1 cellular context compared by ENCODE assay signal in the genomic region with DNA sequence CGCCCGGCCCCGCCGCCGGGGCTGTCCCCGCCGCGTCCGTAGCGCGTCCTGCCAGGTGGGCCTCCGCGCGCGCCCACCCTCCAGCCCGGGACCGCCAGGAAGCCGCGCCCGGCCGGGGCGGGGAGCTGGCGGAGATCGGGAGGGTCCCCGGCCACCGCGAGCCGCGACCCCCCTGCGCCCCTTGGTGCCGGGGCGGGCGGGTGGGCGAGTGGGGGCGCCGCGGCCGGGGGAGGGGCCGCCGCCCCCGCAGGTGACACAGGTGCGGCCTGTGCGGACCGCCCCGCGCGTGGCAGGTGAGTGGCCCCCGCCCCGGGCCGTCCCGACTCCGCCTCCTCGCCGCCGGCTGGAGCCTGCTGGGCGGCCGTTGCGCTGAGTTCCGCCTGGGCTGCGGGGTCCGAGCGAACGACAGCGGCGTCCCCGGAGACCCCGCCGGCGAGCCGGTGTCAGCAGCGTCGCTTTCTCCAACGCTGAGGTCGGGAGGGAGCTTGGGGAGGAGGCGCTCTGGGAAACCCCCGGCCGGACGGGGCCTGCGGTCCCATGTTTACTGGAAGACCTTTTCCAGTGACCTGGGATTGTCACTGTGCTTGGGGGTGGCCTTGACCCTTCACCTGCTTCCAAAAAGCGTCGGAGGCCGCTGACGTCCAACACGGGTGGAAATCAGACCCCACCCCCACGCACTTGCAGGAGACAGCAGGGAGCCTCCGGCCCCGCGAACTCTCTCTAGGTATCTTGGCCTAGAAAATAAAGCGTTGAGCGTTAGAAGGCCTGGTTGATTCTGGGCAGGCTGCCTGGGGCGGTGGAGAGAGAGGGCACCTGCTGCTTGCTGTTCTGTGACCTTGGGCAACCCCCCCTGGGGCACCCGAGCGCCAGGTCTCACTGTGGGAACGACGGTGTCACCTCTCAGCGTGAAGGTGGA.
TF ChIP-seq lines count a peak whose summit lies in the region.

No MANE protein-coding gene starts in this region.

TF ChIP-seq in HepG2, 621 proteins besides CTCF, POLR2A, EP300 and RAD21 (continued from another document and continues in another):
- peak; percentile 63 for TF ChIP-seq SALL1 (CRISPR knock-in tag; IDR thresholded peaks at IDR 0.05)
- TF ChIP-seq HOXA9 (CRISPR knock-in tag; IDR thresholded peaks at IDR 0.05; ENCODE audit: borderline replicate concordance): no peak; the same call in 1 of the 2 replicates
- no peak for TF ChIP-seq MXI1 (IDR thresholded peaks at IDR 0.05; ENCODE audit: borderline replicate concordance, low read depth, low read length)
- TF ChIP-seq CC2D1A (CRISPR knock-in tag; IDR thresholded peaks at IDR 0.05): no peak
- TF ChIP-seq ZZZ3 (CRISPR knock-in tag; IDR thresholded peaks at IDR 0.05; ENCODE audit: borderline replicate concordance): no peak
- TF ChIP-seq SRSF1 (optimal IDR thresholded peaks at IDR 0.05; ENCODE audit: low read depth, low read length): no peak
- no peak for TF ChIP-seq TGIF2 (CRISPR knock-in tag; IDR thresholded peaks at IDR 0.05)
- TF ChIP-seq NFIC (IDR thresholded peaks at IDR 0.05; ENCODE audit: low read length): no peak
- no peak for TF ChIP-seq RFX1 (IDR thresholded peaks at IDR 0.05)
- no peak for TF ChIP-seq ZNF264 (CRISPR knock-in tag; IDR thresholded peaks at IDR 0.05)
- peak; percentile 68 for TF ChIP-seq SAP130 (CRISPR knock-in tag; IDR thresholded peaks at IDR 0.05; ENCODE audit: low read depth)
- TF ChIP-seq ZNF253 (CRISPR knock-in tag; IDR thresholded peaks at IDR 0.05; ENCODE audit: borderline replicate concordance): peak; percentile 40; the same call in 1 of the 2 replicates
- no peak for TF ChIP-seq ZNF83 (CRISPR knock-in tag; IDR thresholded peaks at IDR 0.05; ENCODE audit: borderline replicate concordance)
- TF ChIP-seq, protein P1, sequence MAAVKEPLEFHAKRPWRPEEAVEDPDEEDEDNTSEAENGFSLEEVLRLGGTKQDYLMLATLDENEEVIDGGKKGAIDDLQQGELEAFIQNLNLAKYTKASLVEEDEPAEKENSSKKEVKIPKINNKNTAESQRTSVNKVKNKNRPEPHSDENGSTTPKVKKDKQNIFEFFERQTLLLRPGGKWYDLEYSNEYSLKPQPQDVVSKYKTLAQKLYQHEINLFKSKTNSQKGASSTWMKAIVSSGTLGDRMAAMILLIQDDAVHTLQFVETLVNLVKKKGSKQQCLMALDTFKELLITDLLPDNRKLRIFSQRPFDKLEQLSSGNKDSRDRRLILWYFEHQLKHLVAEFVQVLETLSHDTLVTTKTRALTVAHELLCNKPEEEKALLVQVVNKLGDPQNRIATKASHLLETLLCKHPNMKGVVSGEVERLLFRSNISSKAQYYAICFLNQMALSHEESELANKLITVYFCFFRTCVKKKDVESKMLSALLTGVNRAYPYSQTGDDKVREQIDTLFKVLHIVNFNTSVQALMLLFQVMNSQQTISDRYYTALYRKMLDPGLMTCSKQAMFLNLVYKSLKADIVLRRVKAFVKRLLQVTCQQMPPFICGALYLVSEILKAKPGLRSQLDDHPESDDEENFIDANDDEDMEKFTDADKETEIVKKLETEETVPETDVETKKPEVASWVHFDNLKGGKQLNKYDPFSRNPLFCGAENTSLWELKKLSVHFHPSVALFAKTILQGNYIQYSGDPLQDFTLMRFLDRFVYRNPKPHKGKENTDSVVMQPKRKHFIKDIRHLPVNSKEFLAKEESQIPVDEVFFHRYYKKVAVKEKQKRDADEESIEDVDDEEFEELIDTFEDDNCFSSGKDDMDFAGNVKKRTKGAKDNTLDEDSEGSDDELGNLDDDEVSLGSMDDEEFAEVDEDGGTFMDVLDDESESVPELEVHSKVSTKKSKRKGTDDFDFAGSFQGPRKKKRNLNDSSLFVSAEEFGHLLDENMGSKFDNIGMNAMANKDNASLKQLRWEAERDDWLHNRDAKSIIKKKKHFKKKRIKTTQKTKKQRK (IDR thresholded peaks at IDR 0.05; ENCODE audit: low read length): no peak
- TF ChIP-seq HNRNPL (IDR thresholded peaks at IDR 0.05; ENCODE audit: low read depth, low read length): 0 out of 2 replicates have a peak, but pooled peaks have one; percentile 50
- TF ChIP-seq, protein P2, sequence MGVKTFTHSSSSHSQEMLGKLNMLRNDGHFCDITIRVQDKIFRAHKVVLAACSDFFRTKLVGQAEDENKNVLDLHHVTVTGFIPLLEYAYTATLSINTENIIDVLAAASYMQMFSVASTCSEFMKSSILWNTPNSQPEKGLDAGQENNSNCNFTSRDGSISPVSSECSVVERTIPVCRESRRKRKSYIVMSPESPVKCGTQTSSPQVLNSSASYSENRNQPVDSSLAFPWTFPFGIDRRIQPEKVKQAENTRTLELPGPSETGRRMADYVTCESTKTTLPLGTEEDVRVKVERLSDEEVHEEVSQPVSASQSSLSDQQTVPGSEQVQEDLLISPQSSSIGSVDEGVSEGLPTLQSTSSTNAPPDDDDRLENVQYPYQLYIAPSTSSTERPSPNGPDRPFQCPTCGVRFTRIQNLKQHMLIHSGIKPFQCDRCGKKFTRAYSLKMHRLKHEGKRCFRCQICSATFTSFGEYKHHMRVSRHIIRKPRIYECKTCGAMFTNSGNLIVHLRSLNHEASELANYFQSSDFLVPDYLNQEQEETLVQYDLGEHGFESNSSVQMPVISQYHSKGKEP (CRISPR knock-in tag; IDR thresholded peaks at IDR 0.05): no peak
- no peak for TF ChIP-seq WIZ (CRISPR knock-in tag; IDR thresholded peaks at IDR 0.05)
- TF ChIP-seq ZNF335 (CRISPR knock-in tag; IDR thresholded peaks at IDR 0.05): 0 out of 2 replicates have a peak, but pooled peaks have one; percentile 61
- TF ChIP-seq ZMYM2 (CRISPR knock-in tag; IDR thresholded peaks at IDR 0.05): no peak
- no peak for TF ChIP-seq ZNF816 (CRISPR knock-in tag; IDR thresholded peaks at IDR 0.05; ENCODE audit: borderline replicate concordance)
- TF ChIP-seq RELA (CRISPR knock-in tag; IDR thresholded peaks at IDR 0.05): peak; percentile 97
- TF ChIP-seq ZSCAN12 (CRISPR knock-in tag; IDR thresholded peaks at IDR 0.05): peak; percentile 43; the same call in 1 of the 2 replicates
- TF ChIP-seq, protein P3, sequence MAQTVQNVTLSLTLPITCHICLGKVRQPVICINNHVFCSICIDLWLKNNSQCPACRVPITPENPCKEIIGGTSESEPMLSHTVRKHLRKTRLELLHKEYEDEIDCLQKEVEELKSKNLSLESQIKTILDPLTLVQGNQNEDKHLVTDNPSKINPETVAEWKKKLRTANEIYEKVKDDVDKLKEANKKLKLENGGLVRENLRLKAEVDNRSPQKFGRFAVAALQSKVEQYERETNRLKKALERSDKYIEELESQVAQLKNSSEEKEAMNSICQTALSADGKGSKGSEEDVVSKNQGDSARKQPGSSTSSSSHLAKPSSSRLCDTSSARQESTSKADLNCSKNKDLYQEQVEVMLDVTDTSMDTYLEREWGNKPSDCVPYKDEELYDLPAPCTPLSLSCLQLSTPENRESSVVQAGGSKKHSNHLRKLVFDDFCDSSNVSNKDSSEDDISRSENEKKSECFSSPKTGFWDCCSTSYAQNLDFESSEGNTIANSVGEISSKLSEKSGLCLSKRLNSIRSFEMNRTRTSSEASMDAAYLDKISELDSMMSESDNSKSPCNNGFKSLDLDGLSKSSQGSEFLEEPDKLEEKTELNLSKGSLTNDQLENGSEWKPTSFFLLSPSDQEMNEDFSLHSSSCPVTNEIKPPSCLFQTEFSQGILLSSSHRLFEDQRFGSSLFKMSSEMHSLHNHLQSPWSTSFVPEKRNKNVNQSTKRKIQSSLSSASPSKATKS (CRISPR knock-in tag; IDR thresholded peaks at IDR 0.05): no peak
- peak; percentile 36; the same call in 1 of the 2 replicates for TF ChIP-seq ZNF430 (CRISPR knock-in tag; IDR thresholded peaks at IDR 0.05)
- TF ChIP-seq, protein P4, sequence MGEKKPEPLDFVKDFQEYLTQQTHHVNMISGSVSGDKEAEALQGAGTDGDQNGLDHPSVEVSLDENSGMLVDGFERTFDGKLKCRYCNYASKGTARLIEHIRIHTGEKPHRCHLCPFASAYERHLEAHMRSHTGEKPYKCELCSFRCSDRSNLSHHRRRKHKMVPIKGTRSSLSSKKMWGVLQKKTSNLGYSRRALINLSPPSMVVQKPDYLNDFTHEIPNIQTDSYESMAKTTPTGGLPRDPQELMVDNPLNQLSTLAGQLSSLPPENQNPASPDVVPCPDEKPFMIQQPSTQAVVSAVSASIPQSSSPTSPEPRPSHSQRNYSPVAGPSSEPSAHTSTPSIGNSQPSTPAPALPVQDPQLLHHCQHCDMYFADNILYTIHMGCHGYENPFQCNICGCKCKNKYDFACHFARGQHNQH (CRISPR knock-in tag; IDR thresholded peaks at IDR 0.05): peak; percentile 62; the same call in 1 of the 2 replicates
- TF ChIP-seq, protein P5, sequence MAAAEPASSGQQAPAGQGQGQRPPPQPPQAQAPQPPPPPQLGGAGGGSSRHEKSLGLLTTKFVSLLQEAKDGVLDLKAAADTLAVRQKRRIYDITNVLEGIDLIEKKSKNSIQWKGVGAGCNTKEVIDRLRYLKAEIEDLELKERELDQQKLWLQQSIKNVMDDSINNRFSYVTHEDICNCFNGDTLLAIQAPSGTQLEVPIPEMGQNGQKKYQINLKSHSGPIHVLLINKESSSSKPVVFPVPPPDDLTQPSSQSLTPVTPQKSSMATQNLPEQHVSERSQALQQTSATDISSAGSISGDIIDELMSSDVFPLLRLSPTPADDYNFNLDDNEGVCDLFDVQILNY (CRISPR knock-in tag; conservative IDR thresholded peaks at IDR 0.05): no peak
- TF ChIP-seq MAFK (conservative IDR thresholded peaks at IDR 0.05 in 1 of 2, IDR thresholded peaks at IDR 0.05 in 1 of 2; ENCODE audit: low read length in 2 of 2): no peak
- no peak for TF ChIP-seq ZNF747 (CRISPR knock-in tag; IDR thresholded peaks at IDR 0.05; ENCODE audit: borderline replicate concordance)
- no peak for TF ChIP-seq ZNF10 (CRISPR knock-in tag; IDR thresholded peaks at IDR 0.05; ENCODE audit: borderline replicate concordance, low read depth)
- TF ChIP-seq GZF1 (CRISPR knock-in tag; IDR thresholded peaks at IDR 0.05): no peak
- no peak for TF ChIP-seq ATF1 (CRISPR knock-in tag; IDR thresholded peaks at IDR 0.05)
- no peak for TF ChIP-seq ZNF616 (CRISPR knock-in tag; IDR thresholded peaks at IDR 0.05; ENCODE audit: low read depth)
- no peak for TF ChIP-seq ZNF432 (CRISPR knock-in tag; IDR thresholded peaks at IDR 0.05; ENCODE audit: borderline replicate concordance)
- TF ChIP-seq ZBTB42 (CRISPR knock-in tag; IDR thresholded peaks at IDR 0.05): no peak
- TF ChIP-seq, protein P6, sequence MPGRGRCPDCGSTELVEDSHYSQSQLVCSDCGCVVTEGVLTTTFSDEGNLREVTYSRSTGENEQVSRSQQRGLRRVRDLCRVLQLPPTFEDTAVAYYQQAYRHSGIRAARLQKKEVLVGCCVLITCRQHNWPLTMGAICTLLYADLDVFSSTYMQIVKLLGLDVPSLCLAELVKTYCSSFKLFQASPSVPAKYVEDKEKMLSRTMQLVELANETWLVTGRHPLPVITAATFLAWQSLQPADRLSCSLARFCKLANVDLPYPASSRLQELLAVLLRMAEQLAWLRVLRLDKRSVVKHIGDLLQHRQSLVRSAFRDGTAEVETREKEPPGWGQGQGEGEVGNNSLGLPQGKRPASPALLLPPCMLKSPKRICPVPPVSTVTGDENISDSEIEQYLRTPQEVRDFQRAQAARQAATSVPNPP (CRISPR knock-in tag; IDR thresholded peaks at IDR 0.05): no peak
- no peak for TF ChIP-seq ATAD3A (CRISPR knock-in tag; IDR thresholded peaks at IDR 0.05)
- TF ChIP-seq, protein P7, sequence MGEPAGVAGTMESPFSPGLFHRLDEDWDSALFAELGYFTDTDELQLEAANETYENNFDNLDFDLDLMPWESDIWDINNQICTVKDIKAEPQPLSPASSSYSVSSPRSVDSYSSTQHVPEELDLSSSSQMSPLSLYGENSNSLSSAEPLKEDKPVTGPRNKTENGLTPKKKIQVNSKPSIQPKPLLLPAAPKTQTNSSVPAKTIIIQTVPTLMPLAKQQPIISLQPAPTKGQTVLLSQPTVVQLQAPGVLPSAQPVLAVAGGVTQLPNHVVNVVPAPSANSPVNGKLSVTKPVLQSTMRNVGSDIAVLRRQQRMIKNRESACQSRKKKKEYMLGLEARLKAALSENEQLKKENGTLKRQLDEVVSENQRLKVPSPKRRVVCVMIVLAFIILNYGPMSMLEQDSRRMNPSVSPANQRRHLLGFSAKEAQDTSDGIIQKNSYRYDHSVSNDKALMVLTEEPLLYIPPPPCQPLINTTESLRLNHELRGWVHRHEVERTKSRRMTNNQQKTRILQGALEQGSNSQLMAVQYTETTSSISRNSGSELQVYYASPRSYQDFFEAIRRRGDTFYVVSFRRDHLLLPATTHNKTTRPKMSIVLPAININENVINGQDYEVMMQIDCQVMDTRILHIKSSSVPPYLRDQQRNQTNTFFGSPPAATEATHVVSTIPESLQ (CRISPR knock-in tag; conservative IDR thresholded peaks at IDR 0.05): no peak
- TF ChIP-seq ZNF251 (CRISPR knock-in tag; IDR thresholded peaks at IDR 0.05): no peak
- peak; percentile 80 for TF ChIP-seq NR2F6 (IDR thresholded peaks at IDR 0.05)
- peak; percentile 86 for TF ChIP-seq NR2F6 (CRISPR knock-in tag; IDR thresholded peaks at IDR 0.05)
- TF ChIP-seq ZFY (CRISPR knock-in tag; IDR thresholded peaks at IDR 0.05): peak; percentile 67
- TF ChIP-seq ZNF274 (CRISPR knock-in tag; IDR thresholded peaks at IDR 0.05): peak; percentile 87
- TF ChIP-seq ZNF3 (CRISPR knock-in tag; IDR thresholded peaks at IDR 0.05): 0 out of 2 replicates have a peak, but pooled peaks have one; percentile 15
- TF ChIP-seq, protein P8, sequence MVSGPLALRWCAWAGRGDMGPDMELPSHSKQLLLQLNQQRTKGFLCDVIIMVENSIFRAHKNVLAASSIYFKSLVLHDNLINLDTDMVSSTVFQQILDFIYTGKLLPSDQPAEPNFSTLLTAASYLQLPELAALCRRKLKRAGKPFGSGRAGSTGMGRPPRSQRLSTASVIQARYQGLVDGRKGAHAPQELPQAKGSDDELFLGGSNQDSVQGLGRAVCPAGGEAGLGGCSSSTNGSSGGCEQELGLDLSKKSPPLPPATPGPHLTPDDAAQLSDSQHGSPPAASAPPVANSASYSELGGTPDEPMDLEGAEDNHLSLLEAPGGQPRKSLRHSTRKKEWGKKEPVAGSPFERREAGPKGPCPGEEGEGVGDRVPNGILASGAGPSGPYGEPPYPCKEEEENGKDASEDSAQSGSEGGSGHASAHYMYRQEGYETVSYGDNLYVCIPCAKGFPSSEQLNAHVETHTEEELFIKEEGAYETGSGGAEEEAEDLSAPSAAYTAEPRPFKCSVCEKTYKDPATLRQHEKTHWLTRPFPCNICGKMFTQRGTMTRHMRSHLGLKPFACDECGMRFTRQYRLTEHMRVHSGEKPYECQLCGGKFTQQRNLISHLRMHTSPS (CRISPR knock-in tag; IDR thresholded peaks at IDR 0.05; ENCODE audit: low read depth): no peak
- TF ChIP-seq HNF4A (CRISPR knock-in tag; IDR thresholded peaks at IDR 0.05): peak; percentile 51; the same call in 1 of the 2 replicates
- TF ChIP-seq GTF2F1 (IDR thresholded peaks at IDR 0.05; ENCODE audit: low read length): no peak
- no peak for TF ChIP-seq SMC3 (IDR thresholded peaks at IDR 0.05; ENCODE audit: low read length)
- TF ChIP-seq JDP2 (CRISPR knock-in tag; IDR thresholded peaks at IDR 0.05; ENCODE audit: borderline replicate concordance): no peak
- TF ChIP-seq, protein P9, sequence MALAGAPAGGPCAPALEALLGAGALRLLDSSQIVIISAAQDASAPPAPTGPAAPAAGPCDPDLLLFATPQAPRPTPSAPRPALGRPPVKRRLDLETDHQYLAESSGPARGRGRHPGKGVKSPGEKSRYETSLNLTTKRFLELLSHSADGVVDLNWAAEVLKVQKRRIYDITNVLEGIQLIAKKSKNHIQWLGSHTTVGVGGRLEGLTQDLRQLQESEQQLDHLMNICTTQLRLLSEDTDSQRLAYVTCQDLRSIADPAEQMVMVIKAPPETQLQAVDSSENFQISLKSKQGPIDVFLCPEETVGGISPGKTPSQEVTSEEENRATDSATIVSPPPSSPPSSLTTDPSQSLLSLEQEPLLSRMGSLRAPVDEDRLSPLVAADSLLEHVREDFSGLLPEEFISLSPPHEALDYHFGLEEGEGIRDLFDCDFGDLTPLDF (CRISPR knock-in tag; IDR thresholded peaks at IDR 0.05): no peak
- TF ChIP-seq SRSF9 (IDR thresholded peaks at IDR 0.05; ENCODE audit: borderline replicate concordance, insufficient read depth, low read depth, low read length, poor library complexity, severe bottlenecking): no peak
- TF ChIP-seq FOXK2 (IDR thresholded peaks at IDR 0.05): no peak
